1 cellular context compared by ENCODE assay signal in the genomic region with DNA sequence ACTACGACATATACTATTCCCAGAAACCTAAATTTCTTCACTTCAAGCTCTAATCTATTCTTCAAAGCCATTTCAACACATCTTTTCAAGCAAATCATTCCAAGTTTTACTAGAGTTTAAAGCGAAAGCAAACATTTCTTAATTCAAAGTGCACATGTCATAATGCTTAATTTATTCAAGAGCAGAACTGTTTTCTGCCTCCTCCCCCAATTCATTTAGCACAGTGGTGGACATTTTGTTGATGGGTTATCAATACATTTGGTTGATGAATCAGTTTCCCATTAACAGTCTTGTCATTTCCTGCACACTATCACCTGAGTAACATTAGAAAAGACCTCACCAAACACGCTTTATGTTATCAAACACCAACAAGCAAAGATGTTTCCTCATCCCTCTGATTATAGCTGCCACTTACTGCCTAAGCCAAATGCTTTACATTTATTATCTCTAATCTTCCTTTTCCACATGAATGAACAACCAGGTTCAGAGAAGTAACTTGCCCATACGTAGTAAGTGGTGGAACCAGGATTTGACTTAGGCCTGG.
TF ChIP-seq lines count a peak whose summit lies in the region.

No MANE protein-coding gene starts in this region.

TF ChIP-seq in K562, 482 proteins besides CTCF, POLR2A, EP300 and RAD21 (continued from another document and continues in another):
- TF ChIP-seq, protein P1, sequence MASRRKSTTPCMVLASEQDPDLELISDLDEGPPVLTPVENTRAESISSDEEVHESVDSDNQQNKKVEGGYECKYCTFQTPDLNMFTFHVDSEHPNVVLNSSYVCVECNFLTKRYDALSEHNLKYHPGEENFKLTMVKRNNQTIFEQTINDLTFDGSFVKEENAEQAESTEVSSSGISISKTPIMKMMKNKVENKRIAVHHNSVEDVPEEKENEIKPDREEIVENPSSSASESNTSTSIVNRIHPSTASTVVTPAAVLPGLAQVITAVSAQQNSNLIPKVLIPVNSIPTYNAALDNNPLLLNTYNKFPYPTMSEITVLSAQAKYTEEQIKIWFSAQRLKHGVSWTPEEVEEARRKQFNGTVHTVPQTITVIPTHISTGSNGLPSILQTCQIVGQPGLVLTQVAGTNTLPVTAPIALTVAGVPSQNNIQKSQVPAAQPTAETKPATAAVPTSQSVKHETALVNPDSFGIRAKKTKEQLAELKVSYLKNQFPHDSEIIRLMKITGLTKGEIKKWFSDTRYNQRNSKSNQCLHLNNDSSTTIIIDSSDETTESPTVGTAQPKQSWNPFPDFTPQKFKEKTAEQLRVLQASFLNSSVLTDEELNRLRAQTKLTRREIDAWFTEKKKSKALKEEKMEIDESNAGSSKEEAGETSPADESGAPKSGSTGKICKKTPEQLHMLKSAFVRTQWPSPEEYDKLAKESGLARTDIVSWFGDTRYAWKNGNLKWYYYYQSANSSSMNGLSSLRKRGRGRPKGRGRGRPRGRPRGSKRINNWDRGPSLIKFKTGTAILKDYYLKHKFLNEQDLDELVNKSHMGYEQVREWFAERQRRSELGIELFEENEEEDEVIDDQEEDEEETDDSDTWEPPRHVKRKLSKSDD (conservative IDR thresholded peaks at IDR 0.05; ENCODE audit: low read length): no peak
- TF ChIP-seq MIER1 (IDR thresholded peaks at IDR 0.05; ENCODE audit: low read depth): no peak
- TF ChIP-seq CEBPZ (IDR thresholded peaks at IDR 0.05; ENCODE audit: borderline replicate concordance, low read depth, low read length): no peak
- no peak for TF ChIP-seq SNRNP70 (optimal IDR thresholded peaks at IDR 0.05; ENCODE audit: low read depth, low read length)
- no peak for TF ChIP-seq HMG20A (CRISPR knock-in tag; conservative IDR thresholded peaks at IDR 0.05)
- TF ChIP-seq SOX6 (IDR thresholded peaks at IDR 0.05): peak; percentile 78
- peak; percentile 40; the same call in 1 of the 2 replicates for TF ChIP-seq GTF2E2 (tag; IDR thresholded peaks at IDR 0.05)
- peak; percentile 52; the same call in 1 of the 2 replicates for TF ChIP-seq JUND (IDR thresholded peaks at IDR 0.05; ENCODE audit: borderline replicate concordance, low read depth, low read length)
- TF ChIP-seq JUND (tag; IDR thresholded peaks at IDR 0.05; ENCODE audit: borderline replicate concordance, low read depth, low read length): no peak; the same call in 2 of the 3 replicates
- TF ChIP-seq ETS2 (tag; IDR thresholded peaks at IDR 0.05; ENCODE audit: borderline replicate concordance, poor library complexity, severe bottlenecking): no peak
- TF ChIP-seq, protein P2, sequence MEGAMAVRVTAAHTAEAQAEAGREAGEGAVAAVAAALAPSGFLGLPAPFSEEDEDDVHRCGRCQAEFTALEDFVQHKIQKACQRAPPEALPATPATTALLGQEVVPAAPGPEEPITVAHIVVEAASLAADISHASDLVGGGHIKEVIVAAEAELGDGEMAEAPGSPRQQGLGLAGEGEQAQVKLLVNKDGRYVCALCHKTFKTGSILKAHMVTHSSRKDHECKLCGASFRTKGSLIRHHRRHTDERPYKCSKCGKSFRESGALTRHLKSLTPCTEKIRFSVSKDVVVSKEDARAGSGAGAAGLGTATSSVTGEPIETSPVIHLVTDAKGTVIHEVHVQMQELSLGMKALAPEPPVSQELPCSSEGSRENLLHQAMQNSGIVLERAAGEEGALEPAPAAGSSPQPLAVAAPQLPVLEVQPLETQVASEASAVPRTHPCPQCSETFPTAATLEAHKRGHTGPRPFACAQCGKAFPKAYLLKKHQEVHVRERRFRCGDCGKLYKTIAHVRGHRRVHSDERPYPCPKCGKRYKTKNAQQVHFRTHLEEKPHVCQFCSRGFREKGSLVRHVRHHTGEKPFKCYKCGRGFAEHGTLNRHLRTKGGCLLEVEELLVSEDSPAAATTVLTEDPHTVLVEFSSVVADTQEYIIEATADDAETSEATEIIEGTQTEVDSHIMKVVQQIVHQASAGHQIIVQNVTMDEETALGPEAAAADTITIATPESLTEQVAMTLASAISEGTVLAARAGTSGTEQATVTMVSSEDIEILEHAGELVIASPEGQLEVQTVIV (CRISPR knock-in tag; IDR thresholded peaks at IDR 0.05; ENCODE audit: borderline replicate concordance): no peak
- TF ChIP-seq ATF7 (IDR thresholded peaks at IDR 0.05): peak; percentile 47
- peak in 1 of 2 experiments; percentile 63; a peak in 1 of 4 replicates for TF ChIP-seq ZNF639 (CRISPR knock-in tag; conservative IDR thresholded peaks at IDR 0.05 in 1 of 2, IDR thresholded peaks at IDR 0.05 in 1 of 2)
- no peak for TF ChIP-seq KDM2B (CRISPR knock-in tag; IDR thresholded peaks at IDR 0.05)
- 0 out of 2 replicates have a peak, but pooled peaks have one; percentile 8 for TF ChIP-seq ILK (tag; IDR thresholded peaks at IDR 0.05; ENCODE audit: borderline replicate concordance, low read depth)
- TF ChIP-seq SRSF7 (optimal IDR thresholded peaks at IDR 0.05; ENCODE audit: low read depth, low read length): no peak
- no peak for TF ChIP-seq PCBP2 (IDR thresholded peaks at IDR 0.05; ENCODE audit: low read depth, low read length, poor library complexity, severe bottlenecking)
- TF ChIP-seq MTA3 (IDR thresholded peaks at IDR 0.05; ENCODE audit: borderline replicate concordance): peak; percentile 71
- TF ChIP-seq ZNF668 (CRISPR knock-in tag; IDR thresholded peaks at IDR 0.05): no peak
- TF ChIP-seq SUPT5H (IDR thresholded peaks at IDR 0.05): no peak
- no peak for TF ChIP-seq TCF7L2 (IDR thresholded peaks at IDR 0.05; ENCODE audit: low read depth, low read length)
- TF ChIP-seq KLF16 (IDR thresholded peaks at IDR 0.05): peak; percentile 75; the same call in 1 of the 2 replicates
- TF ChIP-seq SP2 (IDR thresholded peaks at IDR 0.05; ENCODE audit: extremely low read depth, low read depth, low read length, poor library complexity, severe bottlenecking): no peak
- peak; percentile 66 for TF ChIP-seq BRD9 (IDR thresholded peaks at IDR 0.05; ENCODE audit: low read depth, partially characterized antibody)
- peak; percentile 82 for TF ChIP-seq ZEB2 (IDR thresholded peaks at IDR 0.05)
- TF ChIP-seq CGGBP1 (CRISPR knock-in tag; IDR thresholded peaks at IDR 0.05): no peak
- peak; percentile 14; the same call in 1 of the 2 replicates for TF ChIP-seq MGA (IDR thresholded peaks at IDR 0.05)
- TF ChIP-seq POLR2AphosphoS5 (IDR thresholded peaks at IDR 0.05; ENCODE audit: control insufficient read depth, insufficient read depth, low read depth, low read length): no peak
- TF ChIP-seq NRF1 (conservative IDR thresholded peaks at IDR 0.05 in 1 of 2, IDR thresholded peaks at IDR 0.05 in 1 of 2): no peak
- no peak for TF ChIP-seq ZNF830 (CRISPR knock-in tag; IDR thresholded peaks at IDR 0.05)
